16 cellular contexts compared by ENCODE assay signal in the genomic region with DNA sequence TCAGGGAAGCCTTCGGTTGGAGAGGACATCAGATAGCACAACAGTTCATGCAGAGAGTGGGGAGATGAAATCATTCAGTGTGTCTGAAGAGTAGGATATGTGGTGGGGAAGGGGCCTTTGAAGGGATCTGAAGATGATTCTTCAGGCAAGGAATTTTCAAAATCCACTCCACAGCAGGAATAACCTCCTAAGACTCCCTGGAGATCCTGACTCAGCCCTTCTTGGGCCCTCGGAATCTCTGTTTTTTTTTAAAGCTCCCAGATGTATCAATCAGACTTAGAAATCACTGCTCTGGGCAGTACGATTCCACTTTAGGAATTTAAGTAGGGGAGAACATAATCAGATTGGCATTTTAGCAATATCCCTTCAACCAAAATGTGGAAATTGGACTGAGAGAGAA. TPM values are rescaled to one million over a fixed set of nuclear protein-coding genes. Genes with fewer than 3 reads are reported as not detected.
DNase-seq lines count a peak whose midpoint lies in the region; TF ChIP-seq lines count a peak whose summit lies in the region.
"Had no signal": no experiment of that assay in that cellular context is flagged by ENCODE, and none has a peak within 500 bp of the region (broad histone marks: within the 10 kb centered on the region; RNA-seq: fewer than 3 reads in every experiment).

No MANE protein-coding gene starts in this region.

- H3K9ac ChIP-seq in GM23248, result no peak overlapping the region

- H3K4me1 ChIP-seq in GM23248 (ENCODE audit: insufficient read depth) (peaks cover 19% of the 10 kb centered on the region), Peyer's patch (no peaks in the 10 kb centered on the region)
- H3K4me1 ChIP-seq: BE2C had no signal

- H3K79me2 ChIP-seq in GM23248 (ENCODE audit: insufficient read depth), result no peaks in the 10 kb centered on the region

- H3K9me3 ChIP-seq in GM23248 (ENCODE audit: low read depth), result no peaks in the 10 kb centered on the region
- no peaks in the 10 kb centered on the region for H3K9me3 ChIP-seq in Peyer's patch
- no peaks in the 10 kb centered on the region for H3K9me3 ChIP-seq in WERI-Rb-1 (ENCODE audit: severe bottlenecking)
- H3K9me3 ChIP-seq: BE2C had no signal

- H3K36me3 Mint-ChIP-seq in mesothelial cell of epicardium, result no peaks in the 10 kb centered on the region
- H3K36me3 Mint-ChIP-seq: CD8-positive, alpha-beta T cell had no signal

- H3K27ac Mint-ChIP-seq in mesothelial cell of epicardium, result peak overlapping the region; percentile 52
- H3K27ac Mint-ChIP-seq: CD8-positive, alpha-beta T cell had no signal

- H3K9me3 Mint-ChIP-seq in mesothelial cell of epicardium, result no peaks in the 10 kb centered on the region
- H3K9me3 Mint-ChIP-seq: CD8-positive, alpha-beta T cell had no signal

- in situ Hi-C loops in GM23248 (cut with MboI), result no loop called here
- in situ Hi-C loops in astrocyte of the spinal cord (cut with HindIII; ENCODE audit: low sequenced_read_pairs), result no loop called here

- H3K9me2 ChIP-seq in GM23248 (ENCODE audit: insufficient read depth), result no peaks in the 10 kb centered on the region

- no peak overlapping the region; the same call in 1 of the 2 replicates for H3K4me3 ChIP-seq in GM23248
- no peak overlapping the region for H3K4me3 ChIP-seq in astrocyte of the spinal cord (ENCODE audit: low read depth, low read length)
- no peak overlapping the region for H3K4me3 ChIP-seq in dorsolateral prefrontal cortex
- H3K4me3 ChIP-seq in Peyer's patch, result no peak overlapping the region
- no peak overlapping the region for H3K4me3 ChIP-seq in WERI-Rb-1 (ENCODE audit: low read depth, low read length)
- H3K4me3 ChIP-seq: K562 had no signal

- WGBS in GM23248 (ENCODE audit: low coverage in 1 of 2, low lambda C conversion rate in 2 of 2, missing lambda C conversion rate in 2 of 2), 2 experiments, result 37 to 42% methylated on average over 3 of the region's 3 CpGs

- H3K27ac ChIP-seq in GM23248, result no peak overlapping the region; the same call in 1 of the 2 replicates
- H3K27ac ChIP-seq in dorsolateral prefrontal cortex, result no peak overlapping the region
- no peak overlapping the region for H3K27ac ChIP-seq in Peyer's patch
- no peak overlapping the region for H3K27ac ChIP-seq in WERI-Rb-1

- H3K27me3 ChIP-seq in GM23248 (replicated peaks; ENCODE audit: insufficient read depth) (no peaks in the 10 kb centered on the region), dorsolateral prefrontal cortex (peaks cover 0 to 14% (median 0%) of the 10 kb centered on the region in 45 donors), Peyer's patch (no peaks in the 10 kb centered on the region), WERI-Rb-1 (ENCODE audit: insufficient read depth, low read depth, severe bottlenecking) (no peaks in the 10 kb centered on the region)

- H3K4me2 ChIP-seq in GM23248 (ENCODE audit: unreplicated experiment), result peak overlapping the region; percentile 55

- intact Hi-C loops in dorsolateral prefrontal cortex (cut with DNase I), result no loop called here

- TF ChIP-seq POLR2A in Peyer's patch (IDR thresholded peaks at IDR 0.05), result no peak

- no peaks in the 10 kb centered on the region for H3F3A ChIP-seq in GM23248 (ENCODE audit: insufficient read depth)

- H3K4me3 Mint-ChIP-seq in mesothelial cell of epicardium, result no peak overlapping the region
- H3K4me3 Mint-ChIP-seq: CD8-positive, alpha-beta T cell had no signal

- DNase-seq in GM23248 (peak; percentile 63), astrocyte of the spinal cord (ENCODE audit: low read depth, low spot score) (peak; percentile 28), mesothelial cell of epicardium (ENCODE audit: low spot score in 2 of 2, unreplicated experiment in 2 of 2) (no peak), stromal cell of bone marrow (ENCODE audit: low read depth) (peak; percentile 57), dorsolateral prefrontal cortex (no peak), Peyer's patch (no peak), WERI-Rb-1 (no peak), SW480 (ENCODE audit: low spot score) (no peak)
- DNase-seq: ACHN; BE2C; CD8-positive, alpha-beta T cell; DMS79; NCI-H187; NCI-H69; SHP77 treated with DMSO at 0.1 percent for 48 hours had no signal

- no peaks in the 10 kb centered on the region for H3K27me3 Mint-ChIP-seq in mesothelial cell of epicardium (ENCODE audit: low read depth)

- no peak for TF ChIP-seq CTCF in astrocyte of the spinal cord (IDR thresholded peaks at IDR 0.05; ENCODE audit: low read depth, low read length)
- no peak for TF ChIP-seq CTCF in mesothelial cell of epicardium (IDR thresholded peaks at IDR 0.05; ENCODE audit: unreplicated experiment)
- TF ChIP-seq CTCF in dorsolateral prefrontal cortex (IDR thresholded peaks at IDR 0.05 in 54 of 56, conservative IDR thresholded peaks at IDR 0.05 in 2 of 56; ENCODE audit: low read depth in 1 of 56, partially characterized antibody in 56 of 56), result no peak
- TF ChIP-seq CTCF in Peyer's patch (IDR thresholded peaks at IDR 0.05), result no peak
- TF ChIP-seq CTCF in WERI-Rb-1 (IDR thresholded peaks at IDR 0.05; ENCODE audit: low read depth, low read length), result no peak

- peaks cover 19% of the 10 kb centered on the region for H3K4me1 Mint-ChIP-seq in mesothelial cell of epicardium

- peak overlapping the region; percentile 55; the same call in 1 of the 2 replicates for H2AFZ ChIP-seq in GM23248

- no peaks in the 10 kb centered on the region for H4K20me1 ChIP-seq in GM23248 (ENCODE audit: insufficient read depth)

- no peaks in the 10 kb centered on the region for H3K36me3 ChIP-seq in GM23248 (ENCODE audit: low read depth)
- no peaks in the 10 kb centered on the region for H3K36me3 ChIP-seq in Peyer's patch
- H3K36me3 ChIP-seq in WERI-Rb-1, result no peaks in the 10 kb centered on the region
- H3K36me3 ChIP-seq: BE2C had no signal

RNA-seq across cellular contexts. Expression of a gene that starts 55.5 kb away (rescaled TPM):
- 13.2 and 22.5 TPM in 2 replicates for total RNA-seq in GM23248 (2014; rRNA removed; shearing (Covaris generic))
- 22.4 and 26.4 TPM in 2 replicates for polyA plus RNA-seq in GM23248 (2016; fragmentation: Nextera tagmentation; extraction: Ambion mirVana)
- total RNA-seq in mesothelial cell of epicardium (24.1 to 25.6 TPM (median 24.5 TPM) in 3 replicates), dorsolateral prefrontal cortex (10 to 100 TPM in 87 of 120 experiments, 1 to 10 TPM in 33; 5.9 to 18.7 (median 11.8) TPM), Peyer's patch (10 to 100 TPM in 2 of 4 donors, 1 to 10 TPM in 2; 5.5 to 19.0 (median 10.1) TPM)

RNA-seq across cellular contexts. Expression of a gene that starts 55.5 kb away (rescaled TPM):
- total RNA-seq in GM23248 (2014; rRNA removed; shearing (Covaris generic)), result not detected in 2 replicates
- polyA plus RNA-seq in GM23248 (2016; fragmentation: Nextera tagmentation; extraction: Ambion mirVana), result not detected in 2 replicates
- 0.09 to 0.18 TPM (median 0.09 TPM) in 3 replicates for total RNA-seq in mesothelial cell of epicardium
- under 1 TPM in 21 of 120 experiments, not detected in 99; 0.14 to 0.63 (median 0.23) TPM for total RNA-seq in dorsolateral prefrontal cortex
- not detected for total RNA-seq in Peyer's patch

Comparison
In these comparisons a context has a peak if more than half of its experiments do, and no peak if none do; other contexts are left out.
1. DNase-seq: peak in GM23248 (single experiment), astrocyte of the spinal cord (single experiment) and stromal cell of bone marrow (single experiment); none in mesothelial cell of epicardium (0 of 2), dorsolateral prefrontal cortex (0 of 10), Peyer's patch (0 of 3), WERI-Rb-1 (single experiment) and SW480 (single experiment).